In genomic region chr6:77143659-77144447, GRCh38 we compare ENCODE assay signal across 21 cellular contexts.
"Had no signal": no experiment of that assay in that cellular context is flagged by ENCODE, and none has a peak within 500 bp of the region (broad histone marks: within the 10 kb centered on the region; RNA-seq: fewer than 3 reads in every experiment).

No MANE protein-coding gene starts in this region.

- H3K27ac ChIP-seq: HL-60, KMS-11, RWPE1 had no signal

- FAIRE-seq: HTR-8/SVneo, K562 had no signal

- ATAC-seq: K562, Panc1, PC-3 had no signal

- DNase-seq: Kasumi-1, MM.1S, NCI-H1092 treated with DMSO at 0.1 percent for 48 hours, NCI-H1436, NCI-H187, NCI-H2029, NCI-H2171, NCI-H226, NCI-H446, NCI-H510A, NCI-H524 treated with DMSO at 0.1 percent for 48 hours, NCI-H69, NCI-H774, PC-3, SHP77 had no signal

- H3K4me3 ChIP-seq: K562 had no signal
